ENCODE assay signal across 9 cellular contexts in genomic region chr10:59872892-59873463, GRCh38. TPM values are rescaled to one million over a fixed set of nuclear protein-coding genes. Genes with fewer than 3 reads are reported as not detected.
A peak's percentile ranks its signal among the peaks of the same experiment; 100 is the strongest.
DNase-seq lines count a peak whose midpoint lies in the region; ATAC-seq and TF ChIP-seq lines count a peak whose summit lies in the region.
"Had no signal": no experiment of that assay in that cellular context is flagged by ENCODE, and none has a peak within 500 bp of the region (broad histone marks: within the 10 kb centered on the region; RNA-seq: fewer than 3 reads in every experiment).

No MANE protein-coding gene starts in this region.

- no peaks in the 10 kb centered on the region for H3K36me3 ChIP-seq in HUES48 (ENCODE audit: control insufficient read depth, insufficient read depth, low read length)
- no peaks in the 10 kb centered on the region for H3K36me3 ChIP-seq in mucosa of rectum (ENCODE audit: control insufficient read depth in 2 of 2, insufficient read depth in 2 of 2, low read length in 2 of 2)

- H3K9me3 Mint-ChIP-seq in osteocyte (ENCODE audit: unreplicated experiment), result no peaks in the 10 kb centered on the region

- H3K4me3 ChIP-seq in HUES48 (ENCODE audit: low read depth, low read length), result no peak overlapping the region
- H3K4me3 ChIP-seq in coronary artery, result peak overlapping the region; percentile 47
- peak overlapping the region in 1 of 2 donors; percentile 9 for H3K4me3 ChIP-seq in mucosa of rectum (ENCODE audit: low read length in 2 of 2)

- peaks cover 28% of the 10 kb centered on the region for H3K4me1 Mint-ChIP-seq in osteocyte (ENCODE audit: unreplicated experiment)

- no peaks in the 10 kb centered on the region for H3K36me3 Mint-ChIP-seq in osteocyte (ENCODE audit: unreplicated experiment)

- H3K9me3 ChIP-seq in HUES48 (ENCODE audit: control insufficient read depth, insufficient read depth, low read length) (no peaks in the 10 kb centered on the region), mucosa of rectum (ENCODE audit: control insufficient read depth in 2 of 2, low read length in 2 of 2) (no peaks in the 10 kb centered on the region)

- no peak overlapping the region for H3K4me3 Mint-ChIP-seq in osteocyte (ENCODE audit: unreplicated experiment)

- ATAC-seq in GM21367 (IDR thresholded peaks at IDR 0.05; ENCODE audit: unreplicated experiment), result no peak

- H3K27ac Mint-ChIP-seq in osteocyte (ENCODE audit: unreplicated experiment), result no peak overlapping the region

- H3K27me3 ChIP-seq in HUES48 (ENCODE audit: control insufficient read depth, insufficient read depth, low read length) (no peaks in the 10 kb centered on the region), mucosa of rectum (ENCODE audit: control insufficient read depth in 2 of 2, insufficient read depth in 2 of 2, low read length in 2 of 2) (no peaks in the 10 kb centered on the region)

- no peak overlapping the region for H3K9ac ChIP-seq in HUES48 (ENCODE audit: low read depth, low read length)
- no peak overlapping the region for H3K9ac ChIP-seq in mucosa of rectum (ENCODE audit: low read depth in 1 of 2, low read length in 2 of 2)

- peak; percentile 56 for DNase-seq in AG09319 (ENCODE audit: extremely low read depth, low read depth)
- DNase-seq in coronary artery (ENCODE audit: low spot score), result no peak
- no peak for DNase-seq in stimulated activated CD4-positive, alpha-beta T cell treated with anti-CD3 and anti-CD28 coated beads, Interleukin-4, amount 100 ng/mL, for 4 hours
- DNase-seq in osteocyte (ENCODE audit: extremely low spot score, unreplicated experiment), result no peak
- DNase-seq in cerebellar nuclear complex (lab: John Stamatoyannopoulos, UW), result no peak
- DNase-seq: stimulated activated CD4-positive, alpha-beta T cell treated with anti-CD3 and anti-CD28 coated beads, Interleukin-4, amount 100 ng/mL, for 24 hours had no signal

- H3K27ac ChIP-seq in HUES48 (ENCODE audit: low read depth, low read length) (peak overlapping the region; percentile 40), coronary artery (peak overlapping the region; percentile 50 to 70), mucosa of rectum (ENCODE audit: low read depth in 2 of 2, low read length in 2 of 2) (peak overlapping the region; percentile 34 to 40)

- no peak for TF ChIP-seq CTCF in AG09319 (IDR thresholded peaks at IDR 0.05; ENCODE audit: low read depth, low read length)
- TF ChIP-seq CTCF in coronary artery (IDR thresholded peaks at IDR 0.05), result no peak
- no peak for TF ChIP-seq CTCF in osteocyte (IDR thresholded peaks at IDR 0.05)

- no peaks in the 10 kb centered on the region for H3K27me3 Mint-ChIP-seq in osteocyte (ENCODE audit: unreplicated experiment)

- H3K4me1 ChIP-seq in HUES48 (ENCODE audit: control insufficient read depth, insufficient read depth, low read length) (peaks cover 46% of the 10 kb centered on the region), mucosa of rectum (ENCODE audit: control insufficient read depth in 2 of 2, insufficient read depth in 2 of 2, low read length in 2 of 2) (peaks cover 15 to 30% of the 10 kb centered on the region in 2 donors)

RNA-seq across cellular contexts. Expression of gene CCDC6, which starts 33.4 kb away (rescaled TPM):
- total RNA-seq in osteocyte, result 37.6 and 38.0 TPM in 2 replicates
